In the genomic region with DNA sequence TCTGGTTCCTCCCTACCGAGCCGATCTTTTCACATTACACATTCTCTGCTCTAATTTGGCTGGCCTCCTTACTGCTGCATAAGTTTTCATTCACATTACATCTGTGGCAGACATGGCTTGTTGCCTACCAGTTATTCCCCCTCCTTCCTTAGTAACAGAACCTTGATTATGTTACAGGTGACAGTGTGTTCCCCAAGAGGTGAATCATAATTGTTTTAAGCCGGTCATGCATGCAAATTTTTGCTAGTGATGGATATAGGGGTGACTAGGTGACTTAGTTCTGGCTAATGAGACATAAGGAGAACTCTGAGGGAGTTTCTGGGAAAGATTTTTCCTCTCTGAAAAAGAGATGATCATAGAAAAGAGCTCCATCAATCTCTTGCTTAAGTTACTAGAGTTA, we compare ENCODE assay signal across 15 cellular contexts. TPM values are rescaled to one million over a fixed set of nuclear protein-coding genes. Genes with fewer than 3 reads are reported as not detected.
DNase-seq lines count a peak whose midpoint lies in the region; ATAC-seq and TF ChIP-seq lines count a peak whose summit lies in the region.
"Had no signal": no experiment of that assay in that cellular context is flagged by ENCODE, and none has a peak within 500 bp of the region (broad histone marks: within the 10 kb centered on the region; RNA-seq: fewer than 3 reads in every experiment).

No MANE protein-coding gene starts in this region.

- no peaks in the 10 kb centered on the region for H3K79me2 ChIP-seq in mammary epithelial cell (ENCODE audit: insufficient read depth, low read length)

- TF ChIP-seq CTCF in mammary epithelial cell (conservative IDR thresholded peaks at IDR 0.05 in 1 of 2, IDR thresholded peaks at IDR 0.05 in 1 of 2; ENCODE audit: extremely low read depth in 1 of 2, insufficient read depth in 1 of 2, low read depth in 1 of 2, low read length in 2 of 2) (no peak), MCF 10A (IDR thresholded peaks at IDR 0.05; ENCODE audit: unreplicated experiment) (no peak), epithelial cell of proximal tubule (conservative IDR thresholded peaks at IDR 0.05; ENCODE audit: low read depth, low read length) (no peak)

- H3K4me1 Mint-ChIP-seq in MCF 10A (ENCODE audit: insufficient read depth, unreplicated experiment) = no peaks in the 10 kb centered on the region
- H3K4me1 Mint-ChIP-seq in activated CD4-positive, alpha-beta memory T cell treated with anti-CD3 and anti-CD28 coated beads for 36 hours (ENCODE audit: low read depth) = no peaks in the 10 kb centered on the region
- H3K4me1 Mint-ChIP-seq: CD4-positive, CD25-positive, alpha-beta regulatory T cell had no signal

- no peaks in the 10 kb centered on the region for H4K20me1 ChIP-seq in mammary epithelial cell (ENCODE audit: insufficient read depth, low read length)
- H4K20me1 ChIP-seq: BLaER1 treated with 17β-estradiol and CSF1 and Interleukin-3, amounts not matched to agents 10 nM and 100 nM had no signal

- H3K4me3 Mint-ChIP-seq in MCF 10A (ENCODE audit: unreplicated experiment) = no peak overlapping the region
- no peak overlapping the region for H3K4me3 Mint-ChIP-seq in activated CD4-positive, alpha-beta memory T cell treated with anti-CD3 and anti-CD28 coated beads for 36 hours

- dilution Hi-C loops in mammary epithelial cell (cut with HindIII; ENCODE audit: low sequenced_read_pairs) = no loop called here

- 82% methylated on average over 3 of the region's 3 CpGs for WGBS in mammary epithelial cell (ENCODE audit: low coverage, missing lambda C conversion rate)

- no peaks in the 10 kb centered on the region for H3K36me3 Mint-ChIP-seq in MCF 10A (ENCODE audit: insufficient read depth, unreplicated experiment)
- H3K36me3 Mint-ChIP-seq in activated CD4-positive, alpha-beta memory T cell treated with anti-CD3 and anti-CD28 coated beads for 36 hours = no peaks in the 10 kb centered on the region
- H3K36me3 Mint-ChIP-seq: CD4-positive, CD25-positive, alpha-beta regulatory T cell had no signal

- in situ Hi-C loops in mammary epithelial cell (cut with MboI; ENCODE audit: low sequenced_read_pairs in 2 of 2) = no loop called here

- peak; percentile 39 for DNase-seq in mammary epithelial cell
- DNase-seq in MCF 10A (ENCODE audit: unreplicated experiment) = no peak
- DNase-seq in epithelial cell of proximal tubule (ENCODE audit: low read depth) = peak; percentile 68
- peak; percentile 80 for DNase-seq in kidney glomerular epithelial cell (lab: John Stamatoyannopoulos, UW)
- no peak for DNase-seq in activated CD4-positive, alpha-beta memory T cell treated with anti-CD3 and anti-CD28 coated beads for 36 hours
- DNase-seq in NCI-H446 (lab: John Stamatoyannopoulos, UW) = no peak
- DNase-seq: 8988T; Calu3; CD4-positive, CD25-positive, alpha-beta regulatory T cell; DMS 273 treated with DMSO at 0.1 percent for 48 hours; GM23248; IMR-90 had no signal

- intact Hi-C loops in mammary epithelial cell (cut with micrococcal nuclease) = no loop called here
- intact Hi-C loops in MCF 10A (cut with micrococcal nuclease) = no loop called here
- intact Hi-C loops in activated CD4-positive, alpha-beta memory T cell treated with anti-CD3 and anti-CD28 coated beads for 36 hours (cut with micrococcal nuclease) = loop anchor here (10.0 kb wide), 1 partner anchor 113 kb away; a partner anchor contains a TSS

- H3K4me1 ChIP-seq in mammary epithelial cell (ENCODE audit: insufficient read depth, low read length) = no peaks in the 10 kb centered on the region
- H3K4me1 ChIP-seq: BLaER1 treated with 17β-estradiol and CSF1 and Interleukin-3, amounts not matched to agents 10 nM and 100 nM had no signal

- no peak overlapping the region for H2AFZ ChIP-seq in mammary epithelial cell (ENCODE audit: low read depth, low read length)
- H2AFZ ChIP-seq: GM23248 had no signal

- ATAC-seq in GM21723 (IDR thresholded peaks at IDR 0.05; ENCODE audit: unreplicated experiment) = no peak
- ATAC-seq: HCT116 had no signal

- no peaks in the 10 kb centered on the region for H3K36me3 ChIP-seq in mammary epithelial cell (ENCODE audit: insufficient read depth, low read length)
- H3K36me3 ChIP-seq: BLaER1 treated with 17β-estradiol and CSF1 and Interleukin-3, amounts not matched to agents 10 nM and 100 nM had no signal

- POLR2A ChIA-PET in MCF 10A (lab: Yijun Ruan, JAX) = no interaction called here
- POLR2A ChIA-PET in activated CD4-positive, alpha-beta memory T cell treated with anti-CD3 and anti-CD28 coated beads for 36 hours (lab: Charles Lee) = no interaction called here

- H3K27me3 ChIP-seq in mammary epithelial cell (ENCODE audit: insufficient read depth, low read length) = peaks cover 3% of the 10 kb centered on the region
- H3K27me3 ChIP-seq: BLaER1 treated with 17β-estradiol and CSF1 and Interleukin-3, amounts not matched to agents 10 nM and 100 nM had no signal

- H3K4me3 ChIP-seq in mammary epithelial cell (replicated peaks in 1 of 3; ENCODE audit: insufficient read depth in 1 of 3, low read depth in 2 of 3, low read length in 3 of 3) (no peak overlapping the region), epithelial cell of proximal tubule (ENCODE audit: low read depth, low read length) (no peak overlapping the region)
- H3K4me3 ChIP-seq: BLaER1 treated with 17β-estradiol and CSF1 and Interleukin-3, amounts not matched to agents 10 nM and 100 nM; GM23248 had no signal

- H3K27me3 Mint-ChIP-seq in MCF 10A (ENCODE audit: insufficient read depth, unreplicated experiment) = peaks cover 13% of the 10 kb centered on the region
- H3K27me3 Mint-ChIP-seq in activated CD4-positive, alpha-beta memory T cell treated with anti-CD3 and anti-CD28 coated beads for 36 hours = no peaks in the 10 kb centered on the region
- H3K27me3 Mint-ChIP-seq: CD4-positive, CD25-positive, alpha-beta regulatory T cell had no signal

- H3K9me3 Mint-ChIP-seq in MCF 10A (ENCODE audit: unreplicated experiment) = no peaks in the 10 kb centered on the region
- no peaks in the 10 kb centered on the region for H3K9me3 Mint-ChIP-seq in activated CD4-positive, alpha-beta memory T cell treated with anti-CD3 and anti-CD28 coated beads for 36 hours
- H3K9me3 Mint-ChIP-seq: CD4-positive, CD25-positive, alpha-beta regulatory T cell had no signal

- H3K27ac Mint-ChIP-seq in MCF 10A (ENCODE audit: low read depth, unreplicated experiment) = no peak overlapping the region
- H3K27ac Mint-ChIP-seq in activated CD4-positive, alpha-beta memory T cell treated with anti-CD3 and anti-CD28 coated beads for 36 hours = no peak overlapping the region

- H3K27ac ChIP-seq in mammary epithelial cell (ENCODE audit: insufficient read depth, low read depth, low read length) = no peak overlapping the region
- H3K27ac ChIP-seq: BLaER1 treated with 17β-estradiol and CSF1 and Interleukin-3, amounts not matched to agents 10 nM and 100 nM; GM23248 had no signal

- BruUV-seq in mammary epithelial cell (replicated peaks; lab: Mats Ljungman, UMichigan) = no TSS peak
- BruUV-seq in MCF 10A (replicated peaks; lab: Mats Ljungman, UMichigan) = no TSS peak

- no peak overlapping the region for H3K4me2 ChIP-seq in mammary epithelial cell (ENCODE audit: insufficient read depth, low read depth, low read length)
- H3K4me2 ChIP-seq: BLaER1 treated with 17β-estradiol and CSF1 and Interleukin-3, amounts not matched to agents 10 nM and 100 nM had no signal

- H3K9me3 ChIP-seq in mammary epithelial cell (replicated peaks; ENCODE audit: insufficient read depth, low read length) = no peaks in the 10 kb centered on the region
- H3K9me3 ChIP-seq: BLaER1 treated with 17β-estradiol and CSF1 and Interleukin-3, amounts not matched to agents 10 nM and 100 nM had no signal

- no peak overlapping the region for H3K9ac ChIP-seq in mammary epithelial cell (ENCODE audit: insufficient read depth, low read length)
- H3K9ac ChIP-seq: BLaER1 treated with 17β-estradiol and CSF1 and Interleukin-3, amounts not matched to agents 10 nM and 100 nM; GM23248 had no signal

- CTCF ChIA-PET in mammary epithelial cell (lab: Charles Lee; ENCODE audit: low non-redundant PET) (no interaction called here), MCF 10A (lab: Yijun Ruan, JAX) (interaction anchor here (0.7 to 2.9 kb wide), 9 partner anchors 19 to 1148 kb away, joined by 3 to 12 read pairs (median 3); no protein-coding TSS in a partner anchor)
- CTCF ChIA-PET in activated CD4-positive, alpha-beta memory T cell treated with anti-CD3 and anti-CD28 coated beads for 36 hours (lab: Charles Lee) = interaction anchor here (0.9 to 1.2 kb wide), 2 partner anchors 15 to 19 kb away, joined by 3 read pairs; no protein-coding TSS in a partner anchor

RNA-seq across cellular contexts. Expression of a gene that starts 8.4 kb away (rescaled TPM):
- total RNA-seq in mammary epithelial cell (100 to 1,000 TPM; 146 to 475 TPM), MCF 10A (2022) (67.0 and 74.8 TPM in 2 replicates), epithelial cell of proximal tubule (59.6 and 66.6 TPM in 2 replicates)
- 149 TPM for polyA plus RNA-seq in mammary epithelial cell
- polyA minus RNA-seq in mammary epithelial cell = 90.1 TPM
- 10 to 100 TPM; 38.5 to 38.7 TPM for total RNA-seq in activated CD4-positive, alpha-beta memory T cell treated with anti-CD3 and anti-CD28 coated beads for 36 hours

Comparison
In these comparisons a context has a peak if more than half of its experiments do, and no peak if none do; other contexts are left out.
1. DNase-seq: peak in mammary epithelial cell (single experiment), epithelial cell of proximal tubule (single experiment) and kidney glomerular epithelial cell (single experiment); none in MCF 10A (single experiment), activated CD4-positive, alpha-beta memory T cell treated with anti-CD3 and anti-CD28 coated beads for 36 hours (single experiment) and NCI-H446 (0 of 2).